Comparison of ENCODE assay signal across 1 cellular context in genomic region chr3:41302295-41302694, GRCh38.
A peak's percentile ranks its signal among the peaks of the same experiment; 100 is the strongest.
TF ChIP-seq lines count a peak whose summit lies in the region.

No MANE protein-coding gene starts in this region.

TF ChIP-seq in SK-N-SH, 30 proteins besides CTCF, POLR2A, EP300 and RAD21 (continued from another document):
- peak; percentile 45; the same call in 1 of the 2 replicates for TF ChIP-seq PBX3 (IDR thresholded peaks at IDR 0.05)
- no peak for TF ChIP-seq POLR2AphosphoS5 (IDR thresholded peaks at IDR 0.05; ENCODE audit: low read depth, low read length)
- no peak for TF ChIP-seq GABPA (IDR thresholded peaks at IDR 0.05; ENCODE audit: low read depth)
- no peak for TF ChIP-seq SMC3 (IDR thresholded peaks at IDR 0.05; ENCODE audit: low read depth, low read length)
- no peak for TF ChIP-seq TEAD4 (IDR thresholded peaks at IDR 0.05; ENCODE audit: borderline replicate concordance, insufficient read depth)
- TF ChIP-seq GATA2 (CRISPR knock-in tag; IDR thresholded peaks at IDR 0.05) = peak; percentile 25; the same call in 1 of the 2 replicates
- TF ChIP-seq RFX5 (IDR thresholded peaks at IDR 0.05; ENCODE audit: low read length) = no peak
- TF ChIP-seq RCOR1 (IDR thresholded peaks at IDR 0.05; ENCODE audit: low read length) = peak; percentile 93
- TF ChIP-seq, protein P1, sequence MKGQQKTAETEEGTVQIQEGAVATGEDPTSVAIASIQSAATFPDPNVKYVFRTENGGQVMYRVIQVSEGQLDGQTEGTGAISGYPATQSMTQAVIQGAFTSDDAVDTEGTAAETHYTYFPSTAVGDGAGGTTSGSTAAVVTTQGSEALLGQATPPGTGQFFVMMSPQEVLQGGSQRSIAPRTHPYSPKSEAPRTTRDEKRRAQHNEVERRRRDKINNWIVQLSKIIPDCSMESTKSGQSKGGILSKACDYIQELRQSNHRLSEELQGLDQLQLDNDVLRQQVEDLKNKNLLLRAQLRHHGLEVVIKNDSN (IDR thresholded peaks at IDR 0.05; ENCODE audit: borderline replicate concordance, low read depth) = no peak
- TF ChIP-seq MEF2A (IDR thresholded peaks at IDR 0.05; ENCODE audit: borderline replicate concordance, low read depth) = no peak
